In genomic region chr10:15585303-15585715, GRCh38 we compare ENCODE assay signal across 9 cellular contexts.
A peak's percentile ranks its signal among the peaks of the same experiment; 100 is the strongest.
DNase-seq lines count a peak whose midpoint lies in the region; ATAC-seq and TF ChIP-seq lines count a peak whose summit lies in the region.
"Had no signal": no experiment of that assay in that cellular context is flagged by ENCODE, and none has a peak within 500 bp of the region (broad histone marks: within the 10 kb centered on the region; RNA-seq: fewer than 3 reads in every experiment).

No MANE protein-coding gene starts in this region.

- no peaks in the 10 kb centered on the region for H3K27me3 Mint-ChIP-seq in activated T-helper 1 cell treated with anti-CD3 and anti-CD28 coated beads, Interleukin-12 subunit alpha, Interleukin-12 subunit beta, Interleukin-2, Interleukin-4 antibody, amounts not matched to agents 30 ng/mL and 10 ng/mL and 1 ng/mL, durations not matched to agents 14 hours and 24 hours and 36 hours (ENCODE audit: insufficient read depth)

- H3K4me3 Mint-ChIP-seq in activated T-helper 1 cell treated with anti-CD3 and anti-CD28 coated beads, Interleukin-12 subunit alpha, Interleukin-12 subunit beta, Interleukin-2, Interleukin-4 antibody, amounts not matched to agents 30 ng/mL and 10 ng/mL and 1 ng/mL, durations not matched to agents 14 hours and 24 hours and 36 hours: no peak overlapping the region
- H3K4me3 Mint-ChIP-seq: T-cell had no signal

- DNase-seq in BE2C (peak; percentile 63), NCI-H2227 treated with DMSO at 0.1 percent for 48 hours (lab: John Stamatoyannopoulos, UW) (peak; percentile 1), heart right ventricle (peak; percentile 46 to 48), sciatic nerve (ENCODE audit: low spot score) (peak; percentile 72)
- peak; percentile 2 for DNase-seq in activated T-helper 1 cell treated with anti-CD3 and anti-CD28 coated beads, Interleukin-12 subunit alpha, Interleukin-12 subunit beta, Interleukin-2, Interleukin-4 antibody, amounts not matched to agents 30 ng/mL and 10 ng/mL and 1 ng/mL, durations not matched to agents 14 hours and 24 hours and 36 hours (ENCODE audit: low spot score)
- DNase-seq in stimulated activated naive CD4-positive, alpha-beta T cell (lab: John Stamatoyannopoulos, UW): no peak

- H3K27ac ChIP-seq in heart right ventricle: no peak overlapping the region

- H3K36me3 ChIP-seq in BE2C (no peaks in the 10 kb centered on the region), heart right ventricle (no peaks in the 10 kb centered on the region)

- peak; percentile 81 for TF ChIP-seq CTCF in BE2C (IDR thresholded peaks at IDR 0.05; ENCODE audit: low read depth, low read length)
- peak; percentile 45 to 82 (median 74) for TF ChIP-seq CTCF in heart right ventricle (IDR thresholded peaks at IDR 0.05)

- WGBS in heart right ventricle, 2 donors: 11 to 16% methylated on average over 6 of the region's 6 CpGs

- H3K4me3 ChIP-seq in BE2C (ENCODE audit: low read depth, low read length) (no peak overlapping the region), heart right ventricle (no peak overlapping the region)

- intact Hi-C loops in activated T-helper 1 cell treated with anti-CD3 and anti-CD28 coated beads, Interleukin-12 subunit alpha, Interleukin-12 subunit beta, Interleukin-2, Interleukin-4 antibody, amounts not matched to agents 30 ng/mL and 10 ng/mL and 1 ng/mL, durations not matched to agents 14 hours and 24 hours and 36 hours (cut with micrococcal nuclease): no loop called here
- intact Hi-C loops in heart right ventricle (cut with DNase I): loop anchor here in 9 of 10 donors (2.0 to 10.0 kb wide), 9 partner anchors 59 to 239 kb away; partner anchors contain the start of gene ITGA8 (in 4 of the 9)
- intact Hi-C loops in sciatic nerve (cut with DNase I): loop anchor here (10.0 kb wide), 1 partner anchor 101 kb away; no protein-coding TSS in a partner anchor

- H3K27me3 ChIP-seq in BE2C: no peaks in the 10 kb centered on the region
- no peaks in the 10 kb centered on the region for H3K27me3 ChIP-seq in heart right ventricle

- ATAC-seq in GM18498 (IDR thresholded peaks at IDR 0.05; ENCODE audit: unreplicated experiment) (peak; percentile 89), HG02884 (IDR thresholded peaks at IDR 0.05; ENCODE audit: unreplicated experiment) (peak; percentile 90), heart right ventricle (peak in 7 of 8 donors; percentile 72 to 92 (median 81)), sciatic nerve (peak; percentile 92)
- ATAC-seq: T-cell had no signal

- H3K4me1 ChIP-seq in BE2C: no peaks in the 10 kb centered on the region
- no peaks in the 10 kb centered on the region for H3K4me1 ChIP-seq in heart right ventricle

- no peaks in the 10 kb centered on the region for H3K9me3 ChIP-seq in BE2C
- H3K9me3 ChIP-seq in heart right ventricle: peaks cover 0 to 6% (median 0%) of the 10 kb centered on the region in 11 donors

- no peaks in the 10 kb centered on the region for H3K36me3 Mint-ChIP-seq in activated T-helper 1 cell treated with anti-CD3 and anti-CD28 coated beads, Interleukin-12 subunit alpha, Interleukin-12 subunit beta, Interleukin-2, Interleukin-4 antibody, amounts not matched to agents 30 ng/mL and 10 ng/mL and 1 ng/mL, durations not matched to agents 14 hours and 24 hours and 36 hours (ENCODE audit: low read depth)
- H3K36me3 Mint-ChIP-seq: T-cell had no signal

- no peaks in the 10 kb centered on the region for H3K4me1 Mint-ChIP-seq in activated T-helper 1 cell treated with anti-CD3 and anti-CD28 coated beads, Interleukin-12 subunit alpha, Interleukin-12 subunit beta, Interleukin-2, Interleukin-4 antibody, amounts not matched to agents 30 ng/mL and 10 ng/mL and 1 ng/mL, durations not matched to agents 14 hours and 24 hours and 36 hours (ENCODE audit: low read depth)
- H3K4me1 Mint-ChIP-seq: T-cell had no signal

- H3K9me3 Mint-ChIP-seq in activated T-helper 1 cell treated with anti-CD3 and anti-CD28 coated beads, Interleukin-12 subunit alpha, Interleukin-12 subunit beta, Interleukin-2, Interleukin-4 antibody, amounts not matched to agents 30 ng/mL and 10 ng/mL and 1 ng/mL, durations not matched to agents 14 hours and 24 hours and 36 hours: no peaks in the 10 kb centered on the region

- H3K27ac Mint-ChIP-seq in activated T-helper 1 cell treated with anti-CD3 and anti-CD28 coated beads, Interleukin-12 subunit alpha, Interleukin-12 subunit beta, Interleukin-2, Interleukin-4 antibody, amounts not matched to agents 30 ng/mL and 10 ng/mL and 1 ng/mL, durations not matched to agents 14 hours and 24 hours and 36 hours: no peak overlapping the region
- H3K27ac Mint-ChIP-seq: T-cell had no signal

Comparison
In these comparisons a context has a peak if more than half of its experiments do, and no peak if none do; other contexts are left out.
1. DNase-seq: peak in BE2C (single experiment), NCI-H2227 treated with DMSO at 0.1 percent for 48 hours (single experiment), activated T-helper 1 cell treated with anti-CD3 and anti-CD28 coated beads, Interleukin-12 subunit alpha, Interleukin-12 subunit beta, Interleukin-2, Interleukin-4 antibody, amounts not matched to agents 30 ng/mL and 10 ng/mL and 1 ng/mL, durations not matched to agents 14 hours and 24 hours and 36 hours (single experiment), heart right ventricle (2 of 2) and sciatic nerve (single experiment); none in stimulated activated naive CD4-positive, alpha-beta T cell (0 of 6).
2. Peak in every context shown above with its lines, with median percentiles within 50 percentile points of each other: ATAC-seq.